In genomic region chr19:57935731-57936130, GRCh38 we compare ENCODE assay signal across 14 cellular contexts. TPM values are rescaled to one million over a fixed set of nuclear protein-coding genes. Genes with fewer than 3 reads are reported as not detected.
DNase-seq lines count a peak whose midpoint lies in the region; ATAC-seq, FAIRE-seq and TF ChIP-seq lines count a peak whose summit lies in the region.
"Had no signal": no experiment of that assay in that cellular context is flagged by ENCODE, and none has a peak within 500 bp of the region (broad histone marks: within the 10 kb centered on the region; RNA-seq: fewer than 3 reads in every experiment).

No MANE protein-coding gene starts in this region.

- no peak overlapping the region for H3K27ac ChIP-seq in H9 (ENCODE audit: insufficient read length, low read depth, low read length)
- no peak overlapping the region for H3K27ac ChIP-seq in keratinocyte (ENCODE audit: control insufficient read depth, insufficient read depth, low read length)

- H3K9me3 Mint-ChIP-seq in H9: peaks cover 17 to 49% of the 10 kb centered on the region in 2 experiments
- peaks cover 16% of the 10 kb centered on the region for H3K9me3 Mint-ChIP-seq in activated T-helper 17 cell treated with anti-CD3 and anti-CD28 coated beads, Interleukin-2, amount 50 U/mL, for 72 hours

- H3K4me3 ChIP-seq in keratinocyte (ENCODE audit: control insufficient read depth in 2 of 3, extremely low read depth in 1 of 3, insufficient read depth in 2 of 3, low read depth in 1 of 3, low read length in 3 of 3): no peak overlapping the region

- H3K4me2 ChIP-seq in H9 (ENCODE audit: insufficient read depth, insufficient read length, low read length) (no peak overlapping the region), keratinocyte (ENCODE audit: control insufficient read depth, extremely low read depth, insufficient read depth, low read depth, low read length) (peak overlapping the region; percentile 88)

- H2AFZ ChIP-seq in H9 (ENCODE audit: low read length): no peak overlapping the region
- H2AFZ ChIP-seq in keratinocyte (ENCODE audit: control insufficient read depth, low read length): no peak overlapping the region

- H2BK5ac ChIP-seq in H9 (ENCODE audit: insufficient read length, low read length): no peak overlapping the region

- H3K79me2 ChIP-seq in H9 (ENCODE audit: insufficient read depth, low read length): peaks cover 6% of the 10 kb centered on the region; the same call in 1 of the 2 replicates
- peaks cover 5% of the 10 kb centered on the region for H3K79me2 ChIP-seq in keratinocyte (ENCODE audit: control insufficient read depth, insufficient read depth, low read length)

- H3K4me1 Mint-ChIP-seq in H9: peaks cover 7 to 17% of the 10 kb centered on the region in 2 experiments; a peak in 3 of 4 replicates
- H3K4me1 Mint-ChIP-seq in activated T-helper 17 cell treated with anti-CD3 and anti-CD28 coated beads, Interleukin-2, amount 50 U/mL, for 72 hours: no peaks in the 10 kb centered on the region

- H3K9me3 ChIP-seq in H9 (ENCODE audit: control insufficient read depth, low read depth, low read length) (no peaks in the 10 kb centered on the region), keratinocyte (ENCODE audit: control insufficient read depth, low read depth, low read length) (no peaks in the 10 kb centered on the region)

- H3K27ac Mint-ChIP-seq in H9: peak overlapping the region in 1 of 3 experiments; percentile 2; a peak in 1 of 7 replicates
- H3K27ac Mint-ChIP-seq in activated T-helper 17 cell treated with anti-CD3 and anti-CD28 coated beads, Interleukin-2, amount 50 U/mL, for 72 hours: no peak overlapping the region
- H3K27ac Mint-ChIP-seq: activated CD4-positive, alpha-beta memory T cell treated with anti-CD3 and anti-CD28 coated beads for 36 hours; activated T-cell treated with anti-CD3 and anti-CD28 coated beads, Interleukin-2, amount 50 U/mL, for 72 hours had no signal

- peaks cover 11% of the 10 kb centered on the region for H3K79me1 ChIP-seq in H9 (ENCODE audit: insufficient read depth, low read depth, low read length, poor library complexity, severe bottlenecking)

- H3K23me2 ChIP-seq in H9 (ENCODE audit: insufficient read length, low read depth, low read length, poor library complexity, severe bottlenecking): peaks cover 6% of the 10 kb centered on the region

- H3K9ac ChIP-seq in H9 (ENCODE audit: extremely low read depth, insufficient read length, low read length) (no peak overlapping the region), keratinocyte (ENCODE audit: control insufficient read depth, extremely low read depth, insufficient read depth, low read length) (no peak overlapping the region)

- H2BK15ac ChIP-seq in H9 (ENCODE audit: low read depth, low read length): no peak overlapping the region

- no peak overlapping the region for H3K56ac ChIP-seq in H9 (ENCODE audit: insufficient read length, low read depth, low read length)

- H3K4me1 ChIP-seq in H9 (ENCODE audit: insufficient read depth, low read length) (no peaks in the 10 kb centered on the region), keratinocyte (ENCODE audit: control insufficient read depth, extremely low read depth, insufficient read depth, low read length) (no peaks in the 10 kb centered on the region)

- H2BK120ac ChIP-seq in H9 (ENCODE audit: low read depth, low read length, poor library complexity, severe bottlenecking): no peak overlapping the region

- no peak for DNase-seq in H9
- DNase-seq in keratinocyte (ENCODE audit: low read depth, low spot score): no peak
- peak; percentile 54 for DNase-seq in putamen (ENCODE audit: low spot score)
- DNase-seq in AML-193 (lab: John Stamatoyannopoulos, UW): no peak
- no peak for DNase-seq in NCI-H524 treated with DMSO at 0.1 percent for 48 hours (lab: John Stamatoyannopoulos, UW)
- DNase-seq: DND-41, NCI-H1105 had no signal

- dilution Hi-C loops in keratinocyte (cut with MboI; ENCODE audit: extremely low pct_ligation_motif_present, low sequenced_read_pairs): no loop called here

- H4K5ac ChIP-seq in H9 (ENCODE audit: insufficient read length, low read depth, low read length): no peak overlapping the region

- WGBS in H9 (ENCODE audit: extremely low coverage, insufficient read length, low lambda C conversion rate): no CpG with 5 or more reads among the region's 12 CpGs

- TF ChIP-seq CTCF in H9 (conservative IDR thresholded peaks at IDR 0.05) (no peak), keratinocyte (optimal IDR thresholded peaks at IDR 0.05 in 1 of 3, IDR thresholded peaks at IDR 0.05 in 1 of 3, conservative IDR thresholded peaks at IDR 0.05 in 1 of 3; ENCODE audit: extremely low read depth in 1 of 3, insufficient read depth in 2 of 3, low read length in 3 of 3) (no peak)

- H3K27me3 Mint-ChIP-seq in H9 (ENCODE audit: low read depth): no peaks in the 10 kb centered on the region; the same call in 1 of the 2 replicates
- no peaks in the 10 kb centered on the region for H3K27me3 Mint-ChIP-seq in activated T-helper 17 cell treated with anti-CD3 and anti-CD28 coated beads, Interleukin-2, amount 50 U/mL, for 72 hours
- H3K27me3 Mint-ChIP-seq: stimulated activated naive B cell treated with anti-CD40 and anti-IgM and Interleukin-4, amounts not matched to agents 10 μg/mL and 1 μg/mL and 100 μg/mL, for 72 hours had no signal

- H2BK20ac ChIP-seq in H9 (ENCODE audit: low read depth, low read length, poor library complexity, severe bottlenecking): no peak overlapping the region

- no peak overlapping the region for H4K91ac ChIP-seq in H9 (ENCODE audit: insufficient read length, low read depth, low read length)

- H3K18ac ChIP-seq in H9 (ENCODE audit: insufficient read length, low read depth, low read length): no peak overlapping the region

- H3K27me3 ChIP-seq in H9 (ENCODE audit: insufficient read depth, low read length): no peaks in the 10 kb centered on the region
- no peaks in the 10 kb centered on the region for H3K27me3 ChIP-seq in keratinocyte (ENCODE audit: control insufficient read depth, extremely low read depth, insufficient read depth, low read length)
- H3K27me3 ChIP-seq: BLaER1 treated with 17β-estradiol and CSF1 and Interleukin-3, amounts not matched to agents 10 nM and 100 nM had no signal

- peak overlapping the region; percentile 99 to 100; a peak in 3 of 5 replicates for H3K4me3 Mint-ChIP-seq in H9
- H3K4me3 Mint-ChIP-seq in activated T-helper 17 cell treated with anti-CD3 and anti-CD28 coated beads, Interleukin-2, amount 50 U/mL, for 72 hours: peak overlapping the region; percentile 89

- no peak overlapping the region for H3K23ac ChIP-seq in H9 (ENCODE audit: insufficient read length, low read depth, low read length)

- H2AK5ac ChIP-seq in H9 (ENCODE audit: insufficient read length, low read length): no peak overlapping the region

- H3T11ph ChIP-seq in H9 (ENCODE audit: low read length): no peak overlapping the region

- no peak for ATAC-seq in activated T-helper 17 cell treated with anti-CD3 and anti-CD28 coated beads, Interleukin-2, amount 50 U/mL, for 72 hours (replicated peaks)
- ATAC-seq in HG02970 (IDR thresholded peaks at IDR 0.05; ENCODE audit: low FRiP score, unreplicated experiment) (no peak), GM18907 (IDR thresholded peaks at IDR 0.05; ENCODE audit: unreplicated experiment) (no peak)

- H3K4ac ChIP-seq in H9 (ENCODE audit: low read depth, low read length): no peak overlapping the region

- peaks cover 50 to 70% (median 67%) of the 10 kb centered on the region in 3 experiments for H3K36me3 Mint-ChIP-seq in H9 (ENCODE audit: insufficient read depth in 1 of 3, low read depth in 3 of 3)
- peaks cover 50% of the 10 kb centered on the region for H3K36me3 Mint-ChIP-seq in activated T-helper 17 cell treated with anti-CD3 and anti-CD28 coated beads, Interleukin-2, amount 50 U/mL, for 72 hours (ENCODE audit: low read depth)

- H3K14ac ChIP-seq in H9 (ENCODE audit: insufficient read depth, low read length): no peak overlapping the region

- H4K8ac ChIP-seq in H9 (replicated peaks; ENCODE audit: insufficient read length, low read depth, low read length): no peak overlapping the region

- peaks cover 0 to 5% of the 10 kb centered on the region in 2 experiments for H3K36me3 ChIP-seq in keratinocyte (ENCODE audit: control insufficient read depth in 2 of 2, extremely low read depth in 1 of 2, insufficient read depth in 2 of 2, low read length in 2 of 2)

- H2BK12ac ChIP-seq in H9 (ENCODE audit: insufficient read length, low read depth, low read length): no peak overlapping the region

- no peak for FAIRE-seq in keratinocyte (lab: Jason Lieb, UNC)

- H4K20me1 ChIP-seq in H9 (ENCODE audit: control insufficient read depth, insufficient read depth, insufficient read length): no peaks in the 10 kb centered on the region
- no peaks in the 10 kb centered on the region for H4K20me1 ChIP-seq in keratinocyte (ENCODE audit: control insufficient read depth, extremely low read depth, insufficient read depth, low read length)
- H4K20me1 ChIP-seq: BLaER1 treated with 17β-estradiol and CSF1 and Interleukin-3, amounts not matched to agents 10 nM and 100 nM had no signal

- H3K9me1 ChIP-seq in keratinocyte (ENCODE audit: control insufficient read depth, extremely low read depth, insufficient read depth, low read length): no peaks in the 10 kb centered on the region

RNA-seq across cellular contexts. Expression of gene ZNF418, which starts 0.5 kb away (rescaled TPM):
- 25.1 and 26.2 TPM in 2 replicates for total RNA-seq in H9 (2021)
- total RNA-seq in activated T-helper 17 cell treated with anti-CD3 and anti-CD28 coated beads, Interleukin-2, amount 50 U/mL, for 72 hours: 1 to 10 TPM; 1.0 to 6.7 TPM
- polyA plus RNA-seq in keratinocyte: 2.1 to 3.9 TPM (median 2.9 TPM) in 3 replicates
- 0.94 TPM for polyA plus RNA-seq in keratinocyte (2011; ENCODE audit: low read depth)
- polyA plus RNA-seq in keratinocyte (2011; cell fraction: cytosol; rRNA removed): 1.4 and 2.4 TPM in 2 replicates
- polyA plus RNA-seq in keratinocyte (2011; cell fraction: nucleus; rRNA removed): 8.4 and 9.1 TPM in 2 replicates
- 2.3 and 3.2 TPM in 2 replicates for polyA plus RNA-seq in keratinocyte (2012; ENCODE audit: low replicate concordance)
- polyA minus RNA-seq in keratinocyte: 1.1 to 8.9 TPM (median 3.4 TPM) in 3 replicates
- 2.3 TPM for polyA minus RNA-seq in keratinocyte (2011; cell fraction: cytosol; rRNA and poly(A)+ RNA removed)
- polyA minus RNA-seq in keratinocyte (2011; cell fraction: nucleus; rRNA and poly(A)+ RNA removed): 6.2 and 12.3 TPM in 2 replicates

RNA-seq across cellular contexts. Expression of gene ZNF256, which starts 11.8 kb away (rescaled TPM):
- 11.9 and 12.3 TPM in 2 replicates for total RNA-seq in H9 (2021)
- total RNA-seq in activated T-helper 17 cell treated with anti-CD3 and anti-CD28 coated beads, Interleukin-2, amount 50 U/mL, for 72 hours: 1 to 10 TPM; 4.3 to 7.8 TPM
- polyA plus RNA-seq in keratinocyte: 3.7 to 5.3 TPM (median 5.3 TPM) in 3 replicates
- 2.3 TPM for polyA plus RNA-seq in keratinocyte (2011; ENCODE audit: low read depth)
- polyA plus RNA-seq in keratinocyte (2011; cell fraction: cytosol; rRNA removed): 2.1 and 4.1 TPM in 2 replicates
- polyA plus RNA-seq in keratinocyte (2011; cell fraction: nucleus; rRNA removed): 10.5 and 11.8 TPM in 2 replicates
- polyA plus RNA-seq in keratinocyte (2012; ENCODE audit: low replicate concordance): 3.5 and 5.0 TPM in 2 replicates
- 1.9 to 7.3 TPM (median 6.2 TPM) in 3 replicates for polyA minus RNA-seq in keratinocyte
- 6.5 TPM for polyA minus RNA-seq in keratinocyte (2011; cell fraction: cytosol; rRNA and poly(A)+ RNA removed)
- 6.0 and 11.3 TPM in 2 replicates for polyA minus RNA-seq in keratinocyte (2011; cell fraction: nucleus; rRNA and poly(A)+ RNA removed)

RNA-seq across cellular contexts. Expression of gene ZNF417, which starts 19.3 kb away (rescaled TPM):
- 22.1 and 22.2 TPM in 2 replicates for total RNA-seq in H9 (2021)
- total RNA-seq in activated T-helper 17 cell treated with anti-CD3 and anti-CD28 coated beads, Interleukin-2, amount 50 U/mL, for 72 hours: 10 to 100 TPM; 15.4 to 26.3 TPM
- 2.9 to 6.1 TPM (median 5.8 TPM) in 3 replicates for polyA plus RNA-seq in keratinocyte
- 1.7 TPM for polyA plus RNA-seq in keratinocyte (2011; ENCODE audit: low read depth)
- 1.1 and 1.7 TPM in 2 replicates for polyA plus RNA-seq in keratinocyte (2011; cell fraction: cytosol; rRNA removed)
- polyA plus RNA-seq in keratinocyte (2011; cell fraction: nucleus; rRNA removed): 11.4 and 12.0 TPM in 2 replicates
- polyA plus RNA-seq in keratinocyte (2012; ENCODE audit: low replicate concordance): 3.0 and 3.1 TPM in 2 replicates
- polyA minus RNA-seq in keratinocyte: 3.3 to 14.2 TPM (median 9.1 TPM) in 3 replicates
- 3.5 TPM for polyA minus RNA-seq in keratinocyte (2011; cell fraction: cytosol; rRNA and poly(A)+ RNA removed)
- polyA minus RNA-seq in keratinocyte (2011; cell fraction: nucleus; rRNA and poly(A)+ RNA removed): 7.9 and 17.8 TPM in 2 replicates

RNA-seq across cellular contexts. Expression of gene C19orf18, which starts 38.6 kb away (rescaled TPM):
- total RNA-seq in H9 (2021): 0.26 and 0.33 TPM in 2 replicates
- total RNA-seq in activated T-helper 17 cell treated with anti-CD3 and anti-CD28 coated beads, Interleukin-2, amount 50 U/mL, for 72 hours: under 1 TPM in 1 of 2 donors, not detected in 1; 0.29 TPM
- polyA plus RNA-seq in keratinocyte: 0.24 to 0.59 TPM (median 0.48 TPM) in 3 replicates
- 4.0 TPM for polyA plus RNA-seq in keratinocyte (2011; ENCODE audit: low read depth)
- 0.31 and 0.56 TPM in 2 replicates for polyA plus RNA-seq in keratinocyte (2011; cell fraction: cytosol; rRNA removed)
- 2.3 and 2.9 TPM in 2 replicates for polyA plus RNA-seq in keratinocyte (2011; cell fraction: nucleus; rRNA removed)
- 0.55 and 1.7 TPM in 2 replicates for polyA plus RNA-seq in keratinocyte (2012; ENCODE audit: low replicate concordance)
- polyA minus RNA-seq in keratinocyte: 0.48 TPM in 1 of 3 replicates, not detected in the others
- polyA minus RNA-seq in keratinocyte (2011; cell fraction: cytosol; rRNA and poly(A)+ RNA removed): not detected
- polyA minus RNA-seq in keratinocyte (2011; cell fraction: nucleus; rRNA and poly(A)+ RNA removed): 0.70 and 1.3 TPM in 2 replicates
- total RNA-seq: activated CD4-positive, alpha-beta memory T cell treated with anti-CD3 and anti-CD28 coated beads for 36 hours had no signal

RNA-seq across cellular contexts. Expression of gene ZNF814, which starts 46.9 kb away (rescaled TPM):
- total RNA-seq in H9 (2021): 98.7 and 103 TPM in 2 replicates
- 10 to 100 TPM; 16.2 to 21.5 TPM for total RNA-seq in activated T-helper 17 cell treated with anti-CD3 and anti-CD28 coated beads, Interleukin-2, amount 50 U/mL, for 72 hours
- polyA plus RNA-seq in keratinocyte: 13.8 to 17.2 TPM (median 17.2 TPM) in 3 replicates
- polyA plus RNA-seq in keratinocyte (2011; ENCODE audit: low read depth): 6.1 TPM
- 10.0 and 12.1 TPM in 2 replicates for polyA plus RNA-seq in keratinocyte (2011; cell fraction: cytosol; rRNA removed)
- 17.0 and 17.9 TPM in 2 replicates for polyA plus RNA-seq in keratinocyte (2011; cell fraction: nucleus; rRNA removed)
- 16.7 and 18.9 TPM in 2 replicates for polyA plus RNA-seq in keratinocyte (2012; ENCODE audit: low replicate concordance)
- polyA minus RNA-seq in keratinocyte: 29.4 to 35.8 TPM (median 34.2 TPM) in 3 replicates
- polyA minus RNA-seq in keratinocyte (2011; cell fraction: cytosol; rRNA and poly(A)+ RNA removed): 6.7 TPM
- polyA minus RNA-seq in keratinocyte (2011; cell fraction: nucleus; rRNA and poly(A)+ RNA removed): 18.6 and 32.1 TPM in 2 replicates
